15 cellular contexts compared by ENCODE assay signal in genomic region chr5:175516933-175517823, GRCh38. TPM values are rescaled to one million over a fixed set of nuclear protein-coding genes. Genes with fewer than 3 reads are reported as not detected.
DNase-seq lines count a peak whose midpoint lies in the region; ATAC-seq and TF ChIP-seq lines count a peak whose summit lies in the region.
"Had no signal": no experiment of that assay in that cellular context is flagged by ENCODE, and none has a peak within 500 bp of the region (broad histone marks: within the 10 kb centered on the region; RNA-seq: fewer than 3 reads in every experiment).

No MANE protein-coding gene starts in this region.

- TF ChIP-seq CTCF in AG04450 (IDR thresholded peaks at IDR 0.05; ENCODE audit: low read depth, low read length) (no peak), HFFc6 (IDR thresholded peaks at IDR 0.05) (no peak)

- peaks cover 25% of the 10 kb centered on the region for H3K4me1 Mint-ChIP-seq in HFFc6 (ENCODE audit: low read depth)

- peaks cover 28% of the 10 kb centered on the region for H3K4me1 ChIP-seq in effector memory CD4-positive, alpha-beta T cell (ENCODE audit: control insufficient read depth, insufficient read depth, low read length, poor library complexity, severe bottlenecking)
- H3K4me1 ChIP-seq: BE2C, breast epithelium, pancreas, vagina had no signal

- POLR2A ChIA-PET in AG04450 (lab: Yijun Ruan, JAX), result no interaction called here

- peak overlapping the region; percentile 86 for H3K27ac Mint-ChIP-seq in HFFc6

- H3K9me3 ChIP-seq in AG04450 (ENCODE audit: control insufficient read depth, insufficient read depth, low read length), result no peaks in the 10 kb centered on the region
- H3K9me3 ChIP-seq in effector memory CD4-positive, alpha-beta T cell (ENCODE audit: control insufficient read depth, low read length), result peaks cover 3% of the 10 kb centered on the region
- H3K9me3 ChIP-seq: BE2C, breast epithelium, pancreas, vagina had no signal

- peaks cover 29% of the 10 kb centered on the region for H3K36me3 ChIP-seq in effector memory CD4-positive, alpha-beta T cell (ENCODE audit: control insufficient read depth, insufficient read depth, low read length)

- CTCF ChIA-PET in AG04450 (lab: Charles Lee), result interaction anchor here (2.6 kb wide), 1 partner anchor 18 kb away, joined by 19 read pairs; no protein-coding TSS in a partner anchor

- H3K4me3 Mint-ChIP-seq in HFFc6, result peak overlapping the region; percentile 71

- H3K4me3 ChIP-seq in AG04450 (ENCODE audit: low read depth, low read length), result no peak overlapping the region
- H3K4me3 ChIP-seq in effector memory CD4-positive, alpha-beta T cell (ENCODE audit: insufficient read depth, low read depth, low read length, poor library complexity, severe bottlenecking), result no peak overlapping the region
- H3K4me3 ChIP-seq: breast epithelium, pancreas, vagina had no signal

- peak overlapping the region; percentile 54 for H3K27ac ChIP-seq in AG04450 (ENCODE audit: low read depth, low read length)
- peak overlapping the region; percentile 65 for H3K27ac ChIP-seq in effector memory CD4-positive, alpha-beta T cell (ENCODE audit: insufficient read depth, low read length, poor library complexity, severe bottlenecking)
- H3K27ac ChIP-seq: breast epithelium, pancreas, vagina had no signal

- no peak for DNase-seq in AG04450 (ENCODE audit: low read depth, low spot score)
- DNase-seq in HFFc6, result no peak
- DNase-seq in activated T-cell treated with anti-CD3 and anti-CD28 coated beads, Interleukin-2, amount 50 U/mL, for 48 hours, result peak; percentile 50 to 56
- DNase-seq in effector memory CD4-positive, alpha-beta T cell, result no peak
- DNase-seq in DMS53 treated with DMSO at 0.1 percent for 48 hours (lab: John Stamatoyannopoulos, UW; ENCODE audit: unreplicated experiment), result no peak
- DNase-seq in cerebellum (ENCODE audit: low spot score), result no peak
- DNase-seq: BE2C, midbrain, NCI-H1694 treated with DMSO at 0.1 percent for 48 hours, NCI-H526, pancreas had no signal

- H3K9me3 Mint-ChIP-seq in HFFc6, result no peaks in the 10 kb centered on the region

- peaks cover 57% of the 10 kb centered on the region for H3K36me3 Mint-ChIP-seq in HFFc6 (ENCODE audit: low read depth)

- no peaks in the 10 kb centered on the region for H3K27me3 ChIP-seq in AG04450 (ENCODE audit: control insufficient read depth, insufficient read depth, low read length)
- no peaks in the 10 kb centered on the region for H3K27me3 ChIP-seq in effector memory CD4-positive, alpha-beta T cell (replicated peaks; ENCODE audit: control insufficient read depth, insufficient read depth, low read length, poor library complexity, severe bottlenecking)
- H3K27me3 ChIP-seq: BE2C, breast epithelium, pancreas, vagina had no signal

- ATAC-seq in GM19455 (IDR thresholded peaks at IDR 0.05; ENCODE audit: unreplicated experiment), result no peak
- ATAC-seq in GM18870 (IDR thresholded peaks at IDR 0.05; ENCODE audit: unreplicated experiment), result no peak
- ATAC-seq: pancreas had no signal

- no peaks in the 10 kb centered on the region for H3K27me3 Mint-ChIP-seq in HFFc6 (ENCODE audit: insufficient read depth)

RNA-seq across cellular contexts. Expression of gene SFXN1, which starts 38.8 kb away (rescaled TPM):
- polyA plus RNA-seq in AG04450 (2011; rRNA removed), result 125 and 126 TPM in 2 replicates
- polyA minus RNA-seq in AG04450 (2011; rRNA and poly(A)+ RNA removed), result 158 TPM in 2 replicates
- total RNA-seq in HFFc6 (2021; fragmentation: NEBNext Ultra II Directional; extraction: Animal tissue kit (Norgen Biotek cat#: 25700)), result 10 to 100 TPM; 60.8 to 83.0 (median 74.6) TPM
- total RNA-seq in cerebellum, result 68.9 TPM

Comparison
In these comparisons a context has a peak if more than half of its experiments do, and no peak if none do; other contexts are left out.
1. DNase-seq: peak in activated T-cell treated with anti-CD3 and anti-CD28 coated beads, Interleukin-2, amount 50 U/mL, for 48 hours (2 of 2); none in AG04450 (single experiment), HFFc6 (single experiment), effector memory CD4-positive, alpha-beta T cell (0 of 3), DMS53 treated with DMSO at 0.1 percent for 48 hours (single experiment) and cerebellum (single experiment).